ENCODE assay signal across 15 cellular contexts in the genomic region with DNA sequence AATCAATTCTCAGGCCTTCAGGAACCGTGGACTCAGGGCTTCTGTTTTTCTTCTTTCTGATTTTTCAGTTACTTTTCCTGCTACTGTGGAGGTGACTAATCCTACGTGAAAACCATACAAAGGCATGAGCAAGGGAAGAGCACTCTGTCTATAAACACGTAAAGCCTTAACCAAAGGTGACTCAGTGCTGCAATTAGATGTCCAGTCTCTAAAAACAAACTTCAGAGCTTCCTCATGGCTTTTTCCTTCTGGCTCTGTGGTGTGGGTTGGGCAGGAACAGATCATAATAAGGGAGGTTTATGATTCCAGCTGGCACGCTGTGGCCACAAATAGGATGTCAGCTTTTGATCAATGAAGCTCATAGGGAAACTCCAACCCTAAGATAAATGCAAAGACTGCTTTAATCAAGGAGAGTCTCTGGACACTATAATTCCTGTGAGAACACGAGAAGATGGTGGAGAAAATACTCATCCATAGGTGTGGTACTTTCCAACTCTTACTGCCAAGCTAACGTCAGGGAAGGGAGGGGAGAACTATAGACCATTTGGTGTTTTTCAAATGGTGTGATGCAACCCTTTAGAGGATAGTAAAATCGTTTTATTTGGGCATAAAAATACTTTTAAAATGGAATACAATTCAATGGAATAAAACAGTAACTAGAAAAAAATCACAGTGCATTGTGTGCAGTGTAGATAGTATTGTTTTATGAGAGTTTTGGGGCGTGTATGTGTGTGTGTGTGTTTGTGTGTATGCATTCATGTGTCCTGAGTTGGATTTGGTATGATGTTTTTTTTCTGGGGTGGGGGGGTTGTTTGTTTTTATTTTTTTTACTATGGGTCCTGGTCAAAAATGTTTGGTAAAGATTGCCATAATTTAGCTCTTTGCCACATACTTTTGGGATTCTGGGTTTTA. TPM values are rescaled to one million over a fixed set of nuclear protein-coding genes. Genes with fewer than 3 reads are reported as not detected.
DNase-seq lines count a peak whose midpoint lies in the region; ATAC-seq and TF ChIP-seq lines count a peak whose summit lies in the region.
"Had no signal": no experiment of that assay in that cellular context is flagged by ENCODE, and none has a peak within 500 bp of the region (broad histone marks: within the 10 kb centered on the region; RNA-seq: fewer than 3 reads in every experiment).

A gene (plus strand): TSS at position 403 of the 912 bp plus-strand sequence. CDS start 49 bp downstream, at position 452.

- H3K27me3 ChIP-seq in brain microvascular endothelial cell (replicated peaks) (no peaks in the 10 kb centered on the region), esophagus muscularis mucosa (no peaks in the 10 kb centered on the region), spleen (replicated peaks in 1 of 7) (no peaks in the 10 kb centered on the region)

- no peaks in the 10 kb centered on the region for H3K4me1 ChIP-seq in esophagus muscularis mucosa
- no peaks in the 10 kb centered on the region for H3K4me1 ChIP-seq in spleen

- TF ChIP-seq POLR2A in esophagus muscularis mucosa (IDR thresholded peaks at IDR 0.05; ENCODE audit: low read depth) (no peak), spleen (IDR thresholded peaks at IDR 0.05) (no peak)

- TF ChIP-seq CTCF in fibroblast of mammary gland (conservative IDR thresholded peaks at IDR 0.05; ENCODE audit: control insufficient read depth, insufficient read depth, low read depth, low read length): no peak
- TF ChIP-seq CTCF in brain microvascular endothelial cell (IDR thresholded peaks at IDR 0.05; ENCODE audit: low read depth, low read length, missing control alignments): no peak
- no peak for TF ChIP-seq CTCF in esophagus muscularis mucosa (IDR thresholded peaks at IDR 0.05)
- TF ChIP-seq CTCF in spleen (IDR thresholded peaks at IDR 0.05 in 8 of 11, conservative IDR thresholded peaks at IDR 0.05 in 3 of 11): no peak

- H3K9me3 ChIP-seq in esophagus muscularis mucosa (no peaks in the 10 kb centered on the region), spleen (peaks cover 0 to 13% (median 6%) of the 10 kb centered on the region in 8 donors)

- H3K36me3 ChIP-seq in brain microvascular endothelial cell (replicated peaks) (no peaks in the 10 kb centered on the region), esophagus muscularis mucosa (no peaks in the 10 kb centered on the region), spleen (no peaks in the 10 kb centered on the region)

- ATAC-seq in sciatic nerve: peak; percentile 59

- no peak for TF ChIP-seq EP300 in esophagus muscularis mucosa (IDR thresholded peaks at IDR 0.05)

- H3K27ac ChIP-seq in brain microvascular endothelial cell: no peak within 1 kb of the TSS
- peak within 1 kb of the TSS in 1 of 4 donors; percentile 4 for H3K27ac ChIP-seq in esophagus muscularis mucosa (replicated peaks in 1 of 4)
- H3K27ac ChIP-seq in spleen: no peak within 1 kb of the TSS

- H3K4me3 ChIP-seq in fibroblast of mammary gland (ENCODE audit: control insufficient read depth, low read depth, low read length) (no peak within 1 kb of the TSS), brain microvascular endothelial cell (ENCODE audit: low read depth, low read length) (no peak within 1 kb of the TSS), esophagus muscularis mucosa (no peak within 1 kb of the TSS), spleen (no peak within 1 kb of the TSS)

- WGBS in esophagus muscularis mucosa: 46% methylated on average over 8 of the region's 8 CpGs
- WGBS in spleen, 5 donors: 58 to 72% (median 66%) methylated on average over 8 of the region's 8 CpGs

- DNase-seq in EH (ENCODE audit: low read depth): peak; percentile 72
- DNase-seq in RKO (ENCODE audit: low spot score): peak; percentile 14
- peak; percentile 62 for DNase-seq in fibroblast of mammary gland (ENCODE audit: low read depth)
- DNase-seq in sciatic nerve (ENCODE audit: low spot score): no peak
- DNase-seq in brain microvascular endothelial cell: no peak
- DNase-seq in esophagus muscularis mucosa (ENCODE audit: extremely low spot score): no peak
- no peak for DNase-seq in nucleus accumbens (lab: John Stamatoyannopoulos, UW)
- DNase-seq in spleen: no peak
- DNase-seq: activated CD4-positive, alpha-beta T cell treated with anti-CD3 and anti-CD28 coated beads for 48 hours; activated T-cell treated with anti-CD3 and anti-CD28 coated beads, Interleukin-2, amount 50 U/mL, for 48 hours; amniotic stem cell; C1 segment of cervical spinal cord; GF-D8; NCI-H748 treated with DMSO at 0.1 percent for 48 hours had no signal

- intact Hi-C loops in sciatic nerve (cut with DNase I) (no loop called here), esophagus muscularis mucosa (cut with DNase I) (no loop called here), spleen (cut with DNase I; ENCODE audit: low total_unique reads) (no loop called here)

- in situ Hi-C loops in brain microvascular endothelial cell (cut with HindIII; ENCODE audit: low pct_ligation_motif_present, low sequenced_read_pairs): no loop called here

RNA-seq across cellular contexts. Expression of the gene that starts here (rescaled TPM):
- total RNA-seq in sciatic nerve (0.71 TPM), esophagus muscularis mucosa (under 1 TPM in 3 of 4 donors, not detected in 1; 0.40 to 0.50 (median 0.42) TPM), spleen (under 1 TPM in 2 of 7 donors, not detected in 5; 0.32 to 0.52 TPM)
- not detected for polyA plus RNA-seq in spleen
- polyA plus RNA-seq: IgD-negative memory B cell had no signal

Comparison
In these comparisons a context has a peak if more than half of its experiments do, and no peak if none do; other contexts are left out.
1. Peak in ATAC-seq in sciatic nerve; RNA of the gene not detected or under 1 TPM.
2. DNase-seq: peak in EH (single experiment), RKO (single experiment) and fibroblast of mammary gland (single experiment); none in sciatic nerve (single experiment), brain microvascular endothelial cell (single experiment), esophagus muscularis mucosa (single experiment), nucleus accumbens (0 of 56) and spleen (single experiment).